8 cellular contexts compared by ENCODE assay signal in genomic region chr11:18634140-18635032, GRCh38. TPM values are rescaled to one million over a fixed set of nuclear protein-coding genes. Genes with fewer than 3 reads are reported as not detected.
DNase-seq lines count a peak whose midpoint lies in the region; ATAC-seq and TF ChIP-seq lines count a peak whose summit lies in the region.

Gene SPTY2D1 (minus strand): TSS chr11:18634342. CDS start chr11:18634257, 85 bp downstream.

- WGBS in endodermal cell (ENCODE audit: insufficient coverage in 1 of 2, insufficient read length in 1 of 2), 2 experiments = 0% methylated on average over 34 to 60 of the region's 60 CpGs
- no CpG with 5 or more reads among the region's 60 CpGs for WGBS in mesendoderm (ENCODE audit: extremely low coverage, insufficient coverage, low lambda C conversion rate)

- no peaks in the 10 kb centered on the region for H3K27me3 ChIP-seq in NT2/D1 (ENCODE audit: insufficient read depth, insufficient read length)
- H3K27me3 ChIP-seq in endodermal cell (ENCODE audit: control insufficient read depth, insufficient read depth, low read length, poor library complexity, severe bottlenecking) = peaks cover 12% of the 10 kb centered on the region
- no peaks in the 10 kb centered on the region for H3K27me3 ChIP-seq in mesendoderm (ENCODE audit: insufficient read depth, low read length, poor library complexity)

- no peak within 1 kb of the TSS for H2BK5ac ChIP-seq in mesendoderm (ENCODE audit: low read length)

- H3K4me1 ChIP-seq in NT2/D1 (ENCODE audit: insufficient read depth, insufficient read length) = no peaks in the 10 kb centered on the region
- no peaks in the 10 kb centered on the region for H3K4me1 ChIP-seq in endodermal cell (ENCODE audit: control insufficient read depth, insufficient read depth, low read length)
- H3K4me1 ChIP-seq in mesendoderm (ENCODE audit: control insufficient read depth, low read depth, low read length) = no peaks in the 10 kb centered on the region

- peaks cover 5% of the 10 kb centered on the region for H3K79me1 ChIP-seq in mesendoderm (ENCODE audit: low read length)

- H3K9ac ChIP-seq in NT2/D1 (ENCODE audit: insufficient read length, low read depth) = peak within 1 kb of the TSS; percentile 93
- peak within 1 kb of the TSS; percentile 89 for H3K9ac ChIP-seq in endodermal cell (ENCODE audit: extremely low read depth, low read length, poor library complexity, severe bottlenecking)
- H3K9ac ChIP-seq in mesendoderm (ENCODE audit: low read length) = peak within 1 kb of the TSS; percentile 90

- no peak within 1 kb of the TSS for H3K23ac ChIP-seq in mesendoderm (ENCODE audit: low read length)

- CTCF ChIA-PET in activated CD8-positive, alpha-beta memory T cell treated with anti-CD3 and anti-CD28 coated beads, Interleukin-2, amount 10 ng/mL, durations not matched to agents 7 days and 5 days (lab: Charles Lee) = interaction anchor here (0.7 to 4.2 kb wide), 14 partner anchors 13 to 528 kb away, joined by 3 to 16 read pairs (median 6); partner anchors contain the start of genes HPS5, SAAL1 and TSG101

- peak within 1 kb of the TSS; percentile 47 for H4K5ac ChIP-seq in mesendoderm (ENCODE audit: low read length)

- H3K79me2 ChIP-seq in mesendoderm (ENCODE audit: control insufficient read depth, insufficient read depth, low read length) = peaks cover 32% of the 10 kb centered on the region

- H3K18ac ChIP-seq in mesendoderm (ENCODE audit: low read length) = peak within 1 kb of the TSS; percentile 71

- no peaks in the 10 kb centered on the region for H3K36me3 ChIP-seq in NT2/D1 (ENCODE audit: insufficient read depth, insufficient read length, low read length)
- peaks cover 4% of the 10 kb centered on the region for H3K36me3 ChIP-seq in endodermal cell (ENCODE audit: control insufficient read depth, insufficient read depth, low read length)
- no peaks in the 10 kb centered on the region for H3K36me3 ChIP-seq in mesendoderm (ENCODE audit: control insufficient read depth, insufficient read depth, low read length)

- no peaks in the 10 kb centered on the region for H3K27me3 Mint-ChIP-seq in activated CD8-positive, alpha-beta memory T cell treated with anti-CD3 and anti-CD28 coated beads, Interleukin-2, amount 10 ng/mL, durations not matched to agents 7 days and 5 days
- peaks cover 12% of the 10 kb centered on the region for H3K27me3 Mint-ChIP-seq in endodermal cell (ENCODE audit: insufficient read depth)

- H3K4me3 ChIP-seq in NT2/D1 (ENCODE audit: insufficient read length, low read depth) (peak within 1 kb of the TSS; percentile 94), endodermal cell (ENCODE audit: low read length) (peak within 1 kb of the TSS; percentile 96), mesendoderm (ENCODE audit: low read length) (peak within 1 kb of the TSS; percentile 75)

- ATAC-seq in GM21381 (IDR thresholded peaks at IDR 0.05; ENCODE audit: unreplicated experiment) = peak; percentile 93
- ATAC-seq in activated CD8-positive, alpha-beta memory T cell treated with anti-CD3 and anti-CD28 coated beads, Interleukin-2, amount 10 ng/mL, durations not matched to agents 7 days and 5 days = peak; percentile 91

- no peaks in the 10 kb centered on the region for H3K9me3 Mint-ChIP-seq in activated CD8-positive, alpha-beta memory T cell treated with anti-CD3 and anti-CD28 coated beads, Interleukin-2, amount 10 ng/mL, durations not matched to agents 7 days and 5 days (ENCODE audit: low read depth)
- H3K9me3 Mint-ChIP-seq in endodermal cell = no peaks in the 10 kb centered on the region

- no peak within 1 kb of the TSS for H4K8ac ChIP-seq in mesendoderm (ENCODE audit: low read depth, low read length)

- H3K4me2 ChIP-seq in mesendoderm (ENCODE audit: low read length) = peak within 1 kb of the TSS; percentile 79

- H3K4me1 Mint-ChIP-seq in activated CD8-positive, alpha-beta memory T cell treated with anti-CD3 and anti-CD28 coated beads, Interleukin-2, amount 10 ng/mL, durations not matched to agents 7 days and 5 days = peaks cover 23% of the 10 kb centered on the region
- H3K4me1 Mint-ChIP-seq in endodermal cell = peaks cover 4% of the 10 kb centered on the region

- peak within 1 kb of the TSS; percentile 31 for H3K4ac ChIP-seq in mesendoderm (ENCODE audit: low read depth, low read length)

- peak within 1 kb of the TSS; percentile 99 for H3K27ac Mint-ChIP-seq in activated CD8-positive, alpha-beta memory T cell treated with anti-CD3 and anti-CD28 coated beads, Interleukin-2, amount 10 ng/mL, durations not matched to agents 7 days and 5 days
- peak within 1 kb of the TSS; percentile 100 for H3K27ac Mint-ChIP-seq in endodermal cell

- peak within 1 kb of the TSS; percentile 93 for H3K56ac ChIP-seq in mesendoderm (ENCODE audit: low read length)

- peaks cover 2% of the 10 kb centered on the region for H3K36me3 Mint-ChIP-seq in activated CD8-positive, alpha-beta memory T cell treated with anti-CD3 and anti-CD28 coated beads, Interleukin-2, amount 10 ng/mL, durations not matched to agents 7 days and 5 days
- no peaks in the 10 kb centered on the region for H3K36me3 Mint-ChIP-seq in endodermal cell (ENCODE audit: low read depth)

- no peak within 1 kb of the TSS for H2BK120ac ChIP-seq in mesendoderm (ENCODE audit: low read depth, low read length)

- peak within 1 kb of the TSS; percentile 97 for H3K4me3 Mint-ChIP-seq in activated CD8-positive, alpha-beta memory T cell treated with anti-CD3 and anti-CD28 coated beads, Interleukin-2, amount 10 ng/mL, durations not matched to agents 7 days and 5 days
- peak within 1 kb of the TSS; percentile 97 for H3K4me3 Mint-ChIP-seq in endodermal cell

- no peak for TF ChIP-seq CTCF in endodermal cell (conservative IDR thresholded peaks at IDR 0.05)

- peak; percentile 99 for DNase-seq in COR-L47 (lab: John Stamatoyannopoulos, UW)
- peak; percentile 57 to 99 (median 96) for DNase-seq in HUDEP-2 (lab: John Stamatoyannopoulos, UW; ENCODE audit: unreplicated experiment in 76 of 76)
- DNase-seq in NT2/D1 (ENCODE audit: low read depth, low spot score) = peak; percentile 94
- DNase-seq in activated CD8-positive, alpha-beta memory T cell treated with anti-CD3 and anti-CD28 coated beads, Interleukin-2, amount 10 ng/mL, durations not matched to agents 7 days and 5 days = peak; percentile 100
- peak; percentile 99 for DNase-seq in endodermal cell
- peak; percentile 100 for DNase-seq in mesendoderm
- DNase-seq in stimulated activated CD8-positive, alpha-beta memory T cell treated with anti-CD3 and anti-CD28 coated beads, Interleukin-15, amount 100 ng/mL, for 1 hour (ENCODE audit: low read depth) = peak; percentile 96

- H3K9me3 ChIP-seq in NT2/D1 (ENCODE audit: insufficient read depth, low read length) = no peaks in the 10 kb centered on the region
- H3K9me3 ChIP-seq in endodermal cell (ENCODE audit: control insufficient read depth, low read length) = no peaks in the 10 kb centered on the region

- H2AK5ac ChIP-seq in mesendoderm (ENCODE audit: low read length) = no peak within 1 kb of the TSS

- H3K27ac ChIP-seq in endodermal cell (ENCODE audit: low read depth, low read length) (peak within 1 kb of the TSS; percentile 96), mesendoderm (ENCODE audit: low read depth, low read length) (peak within 1 kb of the TSS; percentile 76)

- no peak within 1 kb of the TSS for H2BK15ac ChIP-seq in mesendoderm (replicated peaks; ENCODE audit: low read depth)

RNA-seq across cellular contexts. Expression of gene SPTY2D1, which starts in this region (rescaled TPM):
- total RNA-seq in activated CD8-positive, alpha-beta memory T cell treated with anti-CD3 and anti-CD28 coated beads, Interleukin-2, amount 10 ng/mL, durations not matched to agents 7 days and 5 days = 10 to 100 TPM; 23.8 to 34.7 TPM
- 10 to 100 TPM; 19.3 to 22.9 TPM for total RNA-seq in endodermal cell
- polyA plus RNA-seq in endodermal cell (2013, experiment 1 of 2) = 12.4 TPM
- polyA plus RNA-seq in endodermal cell (2013, experiment 2 of 2) = 15.0 TPM
- 12.6 TPM for polyA plus RNA-seq in mesendoderm (2013, experiment 1 of 2)
- 13.5 TPM for polyA plus RNA-seq in mesendoderm (2013, experiment 2 of 2)

Comparison
In these comparisons a context has a peak if more than half of its experiments do, and no peak if none do; other contexts are left out.
1. Peak in every context shown above with its lines: DNase-seq, ATAC-seq, H3K4me3 ChIP-seq and H3K27ac ChIP-seq.